2 cellular contexts compared by ENCODE assay signal in genomic region chr19:42369433-42370067, GRCh38.
TF ChIP-seq lines count a peak whose summit lies in the region.

No MANE protein-coding gene starts in this region.

TF ChIP-seq in GM23338, 12 proteins besides CTCF, POLR2A, EP300 and RAD21:
- TF ChIP-seq ZNF331 (CRISPR knock-in tag; IDR thresholded peaks at IDR 0.05; ENCODE audit: low read depth) = no peak
- TF ChIP-seq EZH2phosphoT487 (IDR thresholded peaks at IDR 0.05; ENCODE audit: unreplicated experiment) = no peak
- no peak for TF ChIP-seq JUNB (IDR thresholded peaks at IDR 0.05; ENCODE audit: unreplicated experiment)
- no peak for TF ChIP-seq ZNF114 (CRISPR knock-in tag; IDR thresholded peaks at IDR 0.05)
- no peak for TF ChIP-seq EZH2 (IDR thresholded peaks at IDR 0.05; ENCODE audit: low read depth, unreplicated experiment)
- TF ChIP-seq ETS1 (IDR thresholded peaks at IDR 0.05) = no peak
- no peak for TF ChIP-seq CREB1 (CRISPR knock-in tag; IDR thresholded peaks at IDR 0.05; ENCODE audit: low read depth)
- no peak; the same call in 1 of the 2 replicates for TF ChIP-seq POLR2AphosphoS5 (IDR thresholded peaks at IDR 0.05; ENCODE audit: low read depth)
- no peak for TF ChIP-seq NANOG (IDR thresholded peaks at IDR 0.05; ENCODE audit: borderline replicate concordance)
- no peak for TF ChIP-seq REST (IDR thresholded peaks at IDR 0.05; ENCODE audit: unreplicated experiment)
- TF ChIP-seq ZNF462 (CRISPR knock-in tag; IDR thresholded peaks at IDR 0.05) = no peak
- TF ChIP-seq STAT1 (IDR thresholded peaks at IDR 0.05; ENCODE audit: unreplicated experiment) = no peak

TF ChIP-seq in K562, 482 proteins besides CTCF, POLR2A, EP300 and RAD21:
- TF ChIP-seq ZBTB33 (CRISPR knock-in tag; IDR thresholded peaks at IDR 0.05) = peak; percentile 60; the same call in 1 of the 2 replicates
- no peak for TF ChIP-seq HOXB6 (CRISPR knock-in tag; IDR thresholded peaks at IDR 0.05; ENCODE audit: borderline replicate concordance)
- TF ChIP-seq SAFB (IDR thresholded peaks at IDR 0.05; ENCODE audit: borderline replicate concordance, low read depth, low read length) = 0 out of 2 replicates have a peak, but pooled peaks have one; percentile 8
- no peak for TF ChIP-seq ZMIZ1 (IDR thresholded peaks at IDR 0.05; ENCODE audit: low read depth in 2 of 2, low read length in 2 of 2)
- no peak for TF ChIP-seq TSC22D4 (tag; IDR thresholded peaks at IDR 0.05)
- TF ChIP-seq RREB1 (CRISPR knock-in tag; IDR thresholded peaks at IDR 0.05) = no peak
- TF ChIP-seq NR2C1 (IDR thresholded peaks at IDR 0.05) = no peak
- TF ChIP-seq NR2C1 (tag; IDR thresholded peaks at IDR 0.05) = no peak
- TF ChIP-seq TGIF2 (CRISPR knock-in tag; IDR thresholded peaks at IDR 0.05) = no peak
- TF ChIP-seq ZNF717 (CRISPR knock-in tag; IDR thresholded peaks at IDR 0.05) = no peak
- no peak for TF ChIP-seq ZFPM2 (CRISPR knock-in tag; IDR thresholded peaks at IDR 0.05)
- TF ChIP-seq RFX1 (IDR thresholded peaks at IDR 0.05) = no peak
